9 cellular contexts compared by ENCODE assay signal in the genomic region with DNA sequence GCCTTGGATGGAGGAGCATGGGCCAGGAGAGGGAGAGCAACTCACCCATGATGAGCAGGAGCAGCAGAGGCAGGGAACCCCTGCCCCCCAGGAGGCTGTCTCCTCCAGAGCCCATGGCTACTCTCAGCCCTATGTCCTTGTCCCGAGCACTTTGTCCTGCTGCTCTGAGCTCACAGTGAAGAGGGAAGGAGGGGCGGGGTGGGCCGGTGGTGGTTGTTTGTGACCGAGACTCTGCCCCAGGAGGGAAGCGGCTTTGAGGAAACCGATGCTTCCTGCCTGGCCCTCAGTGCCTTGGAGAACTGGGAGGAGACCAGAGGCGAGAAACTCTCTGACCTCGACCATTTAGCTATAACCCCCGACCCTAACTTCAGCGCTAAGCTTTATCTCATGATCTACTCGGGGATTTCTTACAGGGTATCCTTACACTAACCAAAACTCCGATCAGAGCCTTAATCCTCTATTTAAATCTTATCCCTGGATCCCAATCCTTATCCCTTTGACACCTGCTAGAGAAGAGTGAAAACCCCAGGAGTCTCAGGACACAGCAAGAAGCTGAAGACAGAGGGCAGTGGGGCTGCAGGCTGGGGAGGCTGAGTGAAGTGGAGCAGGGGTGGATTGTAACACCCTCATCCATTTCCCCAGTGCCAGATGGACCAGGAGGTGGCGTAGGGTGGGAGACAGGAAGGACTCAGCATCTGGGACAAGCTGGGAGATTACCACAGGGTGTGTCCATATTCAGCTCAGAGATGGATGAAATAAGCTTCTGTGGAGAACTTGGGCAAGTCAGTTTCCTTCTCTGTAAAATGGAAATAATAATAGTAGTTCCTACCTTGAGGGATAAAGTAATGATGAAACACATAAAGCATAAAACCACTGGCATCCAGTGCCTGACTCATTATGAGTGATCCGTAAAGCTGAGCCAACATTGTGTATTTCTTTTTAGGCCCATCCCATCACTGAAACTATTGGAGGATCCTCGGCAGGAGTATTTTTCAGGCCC. TPM values are rescaled to one million over a fixed set of nuclear protein-coding genes. Genes with fewer than 3 reads are reported as not detected.
DNase-seq lines count a peak whose midpoint lies in the region; ATAC-seq and TF ChIP-seq lines count a peak whose summit lies in the region.
"Had no signal": no experiment of that assay in that cellular context is flagged by ENCODE, and none has a peak within 500 bp of the region (broad histone marks: within the 10 kb centered on the region; RNA-seq: fewer than 3 reads in every experiment).

A gene (minus strand): TSS at position 185 of the 1,000 bp plus-strand sequence. CDS start 70 bp downstream, at position 115.

- H3F3A ChIP-seq in SK-N-SH (replicated peaks; ENCODE audit: insufficient read depth): peaks cover 37% of the 10 kb centered on the region

- H3K4me1 Mint-ChIP-seq in activated CD8-positive, alpha-beta T cell treated with anti-CD3 and anti-CD28 coated beads, Interleukin-2, amount 10 ng/mL, durations not matched to agents 7 days and 5 days (ENCODE audit: low read depth): peaks cover 11% of the 10 kb centered on the region

- TF ChIP-seq POLR2A in ovary (IDR thresholded peaks at IDR 0.05): no peak

- H3K9me3 Mint-ChIP-seq in activated CD8-positive, alpha-beta T cell treated with anti-CD3 and anti-CD28 coated beads, Interleukin-2, amount 10 ng/mL, durations not matched to agents 7 days and 5 days (ENCODE audit: insufficient read depth): no peaks in the 10 kb centered on the region
- H3K9me3 Mint-ChIP-seq: IgD-negative memory B cell had no signal

- peaks cover 29% of the 10 kb centered on the region for H3K27me3 Mint-ChIP-seq in activated CD8-positive, alpha-beta T cell treated with anti-CD3 and anti-CD28 coated beads, Interleukin-2, amount 10 ng/mL, durations not matched to agents 7 days and 5 days (ENCODE audit: low read depth)

- peak within 1 kb of the TSS; percentile 64 for H2AFZ ChIP-seq in SK-N-SH (ENCODE audit: low read depth)

- no peaks in the 10 kb centered on the region for H3K9me3 ChIP-seq in BLaER1
- H3K9me3 ChIP-seq in SK-N-SH: no peaks in the 10 kb centered on the region
- no peaks in the 10 kb centered on the region for H3K9me3 ChIP-seq in ovary

- peaks cover 23% of the 10 kb centered on the region for H3K4me1 ChIP-seq in BLaER1
- H3K4me1 ChIP-seq in SK-N-SH (ENCODE audit: control insufficient read depth in 1 of 2, insufficient read depth in 2 of 2, low read depth in 1 of 2, low read length in 1 of 2): peaks cover 4 to 34% of the 10 kb centered on the region in 2 experiments; a peak in 3 of 4 replicates
- H3K4me1 ChIP-seq in ovary (ENCODE audit: insufficient read depth): peaks cover 41% of the 10 kb centered on the region

- H3K4me3 ChIP-seq in BLaER1: peak within 1 kb of the TSS; percentile 25; the same call in 1 of the 2 replicates
- no peak within 1 kb of the TSS for H3K4me3 ChIP-seq in SK-N-SH (ENCODE audit: low read depth in 2 of 2, low read length in 1 of 2)
- no peak within 1 kb of the TSS for H3K4me3 ChIP-seq in fibroblast of pulmonary artery (replicated peaks; ENCODE audit: low read depth, low read length)
- no peak within 1 kb of the TSS for H3K4me3 ChIP-seq in ovary

- H3K4me2 ChIP-seq in BLaER1 (peak within 1 kb of the TSS; percentile 84), SK-N-SH (peak within 1 kb of the TSS; percentile 56)

- H3K27ac ChIP-seq in BLaER1 (peak within 1 kb of the TSS; percentile 46), SK-N-SH (ENCODE audit: low read depth in 2 of 2, low read length in 1 of 2) (peak within 1 kb of the TSS; percentile 78 to 96), ovary (peak within 1 kb of the TSS; percentile 42 to 83)

- no peak for TF ChIP-seq EP300 in SK-N-SH (IDR thresholded peaks at IDR 0.05; ENCODE audit: borderline replicate concordance in 1 of 2, low read depth in 1 of 2, low read length in 1 of 2)
- no peak for TF ChIP-seq EP300 in ovary (IDR thresholded peaks at IDR 0.05)

- CTCF ChIA-PET in SK-N-SH (lab: Yijun Ruan, JAX): interaction anchor here (1.1 to 1.5 kb wide), 5 partner anchors 17 to 507 kb away, joined by 3 to 4 read pairs (median 4); no protein-coding TSS in a partner anchor
- CTCF ChIA-PET in activated CD8-positive, alpha-beta T cell treated with anti-CD3 and anti-CD28 coated beads, Interleukin-2, amount 10 ng/mL, durations not matched to agents 7 days and 5 days (lab: Charles Lee): interaction anchor here (0.6 to 1.6 kb wide), 8 partner anchors 9 to 56 kb away, joined by 3 to 6 read pairs (median 3); a partner anchor contains a TSS

- no peaks in the 10 kb centered on the region for H3K9me2 ChIP-seq in SK-N-SH

- no peaks in the 10 kb centered on the region for H3K36me3 Mint-ChIP-seq in activated CD8-positive, alpha-beta T cell treated with anti-CD3 and anti-CD28 coated beads, Interleukin-2, amount 10 ng/mL, durations not matched to agents 7 days and 5 days (ENCODE audit: low read depth)

- H3K36me3 ChIP-seq in BLaER1: no peaks in the 10 kb centered on the region
- no peaks in the 10 kb centered on the region for H3K36me3 ChIP-seq in SK-N-SH (replicated peaks in 1 of 2; ENCODE audit: control insufficient read depth in 1 of 2, insufficient read depth in 2 of 2, low read length in 1 of 2)
- no peaks in the 10 kb centered on the region for H3K36me3 ChIP-seq in ovary

- H4K20me1 ChIP-seq in BLaER1 (no peaks in the 10 kb centered on the region), SK-N-SH (ENCODE audit: insufficient read depth) (no peaks in the 10 kb centered on the region)

- POLR2A ChIA-PET in SK-N-SH (lab: Yijun Ruan, JAX): no interaction called here
- POLR2A ChIA-PET in activated CD8-positive, alpha-beta T cell treated with anti-CD3 and anti-CD28 coated beads, Interleukin-2, amount 10 ng/mL, durations not matched to agents 7 days and 5 days (lab: Charles Lee): interaction anchor here (1.0 kb wide), 1 partner anchor 55 kb away, joined by 3 read pairs; no protein-coding TSS in a partner anchor

- intact Hi-C loops in ovary (cut with DNase I): no loop called here

- no peak within 1 kb of the TSS for H3K27ac Mint-ChIP-seq in activated CD8-positive, alpha-beta T cell treated with anti-CD3 and anti-CD28 coated beads, Interleukin-2, amount 10 ng/mL, durations not matched to agents 7 days and 5 days
- H3K27ac Mint-ChIP-seq: IgD-negative memory B cell had no signal

- no peak for TF ChIP-seq RAD21 in SK-N-SH (IDR thresholded peaks at IDR 0.05; ENCODE audit: low read length)

- no peak within 1 kb of the TSS for H3K4me3 Mint-ChIP-seq in activated CD8-positive, alpha-beta T cell treated with anti-CD3 and anti-CD28 coated beads, Interleukin-2, amount 10 ng/mL, durations not matched to agents 7 days and 5 days

- H3K79me2 ChIP-seq in SK-N-SH (ENCODE audit: insufficient read depth): no peaks in the 10 kb centered on the region

- H3K9ac ChIP-seq in BLaER1: peak within 1 kb of the TSS; percentile 29; the same call in 1 of the 2 replicates
- H3K9ac ChIP-seq in SK-N-SH: peak within 1 kb of the TSS; percentile 64

- H3K27me3 ChIP-seq in BLaER1: no peaks in the 10 kb centered on the region
- no peaks in the 10 kb centered on the region for H3K27me3 ChIP-seq in SK-N-SH (ENCODE audit: insufficient read depth)
- H3K27me3 ChIP-seq in ovary: no peaks in the 10 kb centered on the region

- TF ChIP-seq CTCF in SK-N-SH (IDR thresholded peaks at IDR 0.05): peak; percentile 27
- TF ChIP-seq CTCF in fibroblast of pulmonary artery (IDR thresholded peaks at IDR 0.05; ENCODE audit: low read length, missing control alignments): peak; percentile 24
- TF ChIP-seq CTCF in ovary (IDR thresholded peaks at IDR 0.05): no peak

- WGBS in SK-N-SH (ENCODE audit: low lambda C conversion rate): 64% methylated on average over 11 of the region's 15 CpGs
- WGBS in ovary, 3 donors: 58 to 63% (median 61%) methylated on average over 15 of the region's 15 CpGs

- peak; percentile 15 for DNase-seq in SK-N-SH
- DNase-seq in fibroblast of pulmonary artery (ENCODE audit: low read depth): peak; percentile 94
- peak in 2 of 5 donors; percentile 43 to 58 for DNase-seq in ovary
- no peak for DNase-seq in OCI-M1 (lab: John Stamatoyannopoulos, UW)
- DNase-seq in activated CD8-positive, alpha-beta T cell treated with anti-CD3 and anti-CD28 coated beads, Interleukin-2, amount 10 ng/mL, durations not matched to agents 7 days and 5 days: no peak
- no peak for DNase-seq in DMS79 (lab: John Stamatoyannopoulos, UW)

- no peak for ATAC-seq in activated CD8-positive, alpha-beta T cell treated with anti-CD3 and anti-CD28 coated beads, Interleukin-2, amount 10 ng/mL, durations not matched to agents 7 days and 5 days
- ATAC-seq in HG03039 (IDR thresholded peaks at IDR 0.05; ENCODE audit: unreplicated experiment): no peak

TF ChIP-seq in SK-N-SH, 30 proteins besides CTCF, POLR2A, EP300 and RAD21 (continues in another document):
- peak; percentile 76 for TF ChIP-seq JUND (IDR thresholded peaks at IDR 0.05)
- TF ChIP-seq EZH2phosphoT487 (IDR thresholded peaks at IDR 0.05; ENCODE audit: borderline replicate concordance, low read depth): no peak
- TF ChIP-seq POLR2AphosphoS5 (IDR thresholded peaks at IDR 0.05; ENCODE audit: low read depth, low read length): peak; percentile 67; the same call in 1 of the 2 replicates
- TF ChIP-seq FOSL2 (IDR thresholded peaks at IDR 0.05; ENCODE audit: borderline replicate concordance, low read depth): peak; percentile 89
- TF ChIP-seq, protein P1, sequence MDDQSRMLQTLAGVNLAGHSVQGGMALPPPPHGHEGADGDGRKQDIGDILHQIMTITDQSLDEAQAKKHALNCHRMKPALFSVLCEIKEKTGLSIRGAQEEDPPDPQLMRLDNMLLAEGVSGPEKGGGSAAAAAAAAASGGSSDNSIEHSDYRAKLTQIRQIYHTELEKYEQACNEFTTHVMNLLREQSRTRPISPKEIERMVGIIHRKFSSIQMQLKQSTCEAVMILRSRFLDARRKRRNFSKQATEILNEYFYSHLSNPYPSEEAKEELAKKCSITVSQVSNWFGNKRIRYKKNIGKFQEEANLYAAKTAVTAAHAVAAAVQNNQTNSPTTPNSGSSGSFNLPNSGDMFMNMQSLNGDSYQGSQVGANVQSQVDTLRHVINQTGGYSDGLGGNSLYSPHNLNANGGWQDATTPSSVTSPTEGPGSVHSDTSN (IDR thresholded peaks at IDR 0.05): peak; percentile 46; the same call in 1 of the 2 replicates
- 0 out of 2 replicates have a peak, but pooled peaks have one; percentile 36 for TF ChIP-seq RXRA (IDR thresholded peaks at IDR 0.05; ENCODE audit: borderline replicate concordance, low read depth)
- TF ChIP-seq TCF12 (IDR thresholded peaks at IDR 0.05): peak; percentile 36; the same call in 1 of the 2 replicates

RNA-seq across cellular contexts. Expression of the gene that starts here (rescaled TPM):
- polyA plus RNA-seq in SK-N-SH (2012; rRNA removed) (0.31 and 0.95 TPM in 2 replicates), ovary (10 to 100 TPM in 1 of 2 donors, 1 to 10 TPM in 1; 7.8 to 12.0 TPM)
- polyA plus RNA-seq in SK-N-SH (2012; cell fraction: cytosol; rRNA removed): 0.13 and 0.45 TPM in 2 replicates
- polyA plus RNA-seq in SK-N-SH (2012; cell fraction: nucleus; rRNA removed): 1.9 and 2.2 TPM in 2 replicates
- 10 to 100 TPM in 4 of 7 donors, 1 to 10 TPM in 3; 5.9 to 22.0 (median 10.0) TPM for total RNA-seq in ovary
- under 1 TPM in 1 of 2 experiments, not detected in 1; 0.05 TPM for total RNA-seq in activated CD8-positive, alpha-beta T cell treated with anti-CD3 and anti-CD28 coated beads, Interleukin-2, amount 10 ng/mL, durations not matched to agents 7 days and 5 days
- polyA plus RNA-seq: IgD-negative memory B cell had no signal

Comparison
In these comparisons a context has a peak if more than half of its experiments do, and no peak if none do; other contexts are left out.
1. RNA of the gene that starts here (total RNA-seq): 5.9 to 22.0 TPM in ovary; 0.05 TPM in activated CD8-positive, alpha-beta T cell treated with anti-CD3 and anti-CD28 coated beads, Interleukin-2, amount 10 ng/mL, durations not matched to agents 7 days and 5 days; every median in the first group is over 4 times any median in the second.
2. DNase-seq: peak in SK-N-SH (single experiment) and fibroblast of pulmonary artery (single experiment); none in OCI-M1 (single experiment), activated CD8-positive, alpha-beta T cell treated with anti-CD3 and anti-CD28 coated beads, Interleukin-2, amount 10 ng/mL, durations not matched to agents 7 days and 5 days (single experiment) and DMS79 (single experiment).
3. CTCF ChIP-seq: peak in SK-N-SH (single experiment) and fibroblast of pulmonary artery (single experiment); none in ovary (0 of 3).
4. Peak in every context shown above with its lines, with median percentiles within 50 percentile points of each other: H3K27ac ChIP-seq.